ENCODE assay signal across 13 cellular contexts in the genomic region with DNA sequence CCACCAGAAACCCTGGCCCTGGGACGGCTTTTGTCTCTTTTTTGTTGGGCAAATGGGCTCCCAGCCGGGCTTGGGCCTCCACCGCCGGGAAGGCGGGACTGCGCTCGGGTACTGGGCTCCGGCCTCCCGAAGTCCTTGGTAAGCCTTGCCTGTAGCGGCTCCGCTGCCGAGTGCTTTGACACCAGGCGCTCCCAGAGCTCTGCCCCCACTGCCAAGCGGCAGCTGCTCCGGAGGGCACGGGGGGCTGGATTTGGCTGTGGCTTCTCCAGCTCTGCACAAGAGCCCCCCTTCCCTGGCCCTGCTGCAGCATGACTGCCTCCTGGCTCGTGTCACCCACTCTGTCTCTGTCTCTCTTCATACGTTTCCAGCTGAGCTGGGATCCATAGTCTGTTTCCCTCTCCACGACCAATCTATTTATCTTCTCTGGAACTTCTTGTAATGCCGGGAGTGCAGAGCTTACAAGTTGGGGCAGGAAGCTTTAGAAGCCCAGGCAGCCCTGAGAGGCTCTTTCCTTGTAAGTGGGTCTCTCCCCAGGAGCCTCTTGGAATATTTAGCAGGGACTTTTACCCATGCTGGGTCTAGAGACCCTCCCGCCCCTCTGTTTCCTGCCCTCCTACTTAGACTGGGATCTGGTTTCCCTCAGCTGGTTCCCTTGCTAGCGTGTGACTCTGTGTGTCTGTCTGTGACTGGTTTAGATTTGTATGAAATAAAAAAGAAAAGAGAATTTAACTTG.
DNase-seq lines count a peak whose midpoint lies in the region; ATAC-seq, FAIRE-seq and TF ChIP-seq lines count a peak whose summit lies in the region.
"Had no signal": no experiment of that assay in that cellular context is flagged by ENCODE, and none has a peak within 500 bp of the region (broad histone marks: within the 10 kb centered on the region; RNA-seq: fewer than 3 reads in every experiment).

No MANE protein-coding gene starts in this region.

- in situ Hi-C loops in K562 (cut with MboI) = loop anchor here (10.0 kb wide), 1 partner anchor 251 kb away; a partner anchor contains a TSS

- BruUV-seq in A673 (replicated peaks; lab: Mats Ljungman, UMichigan) (no TSS peak), K562 (replicated peaks; lab: Mats Ljungman, UMichigan) (no TSS peak)

- H3K4me1 ChIP-seq in A673 (ENCODE audit: insufficient read depth, low read length, poor library complexity, severe bottlenecking) (peaks cover 25% of the 10 kb centered on the region), K562 (replicated peaks in 1 of 2; ENCODE audit: control insufficient read depth in 2 of 2, insufficient read depth in 2 of 2, low read length in 2 of 2) (peaks cover 31 to 78% of the 10 kb centered on the region in 2 experiments), ovary (ENCODE audit: insufficient read depth) (peaks cover 4% of the 10 kb centered on the region)
- H3K4me1 ChIP-seq: uterus had no signal

- intact Hi-C loops in A673 (cut with micrococcal nuclease; ENCODE audit: unreplicated experiment) (no loop called here), K562 (cut with micrococcal nuclease) (no loop called here), ovary (cut with DNase I) (no loop called here)

- TF ChIP-seq CTCF in A673 (conservative IDR thresholded peaks at IDR 0.05; ENCODE audit: low read depth, low read length) (no peak), K562 (IDR thresholded peaks at IDR 0.05 in 2 of 3, conservative IDR thresholded peaks at IDR 0.05 in 1 of 3; ENCODE audit: insufficient read depth in 2 of 3, low read depth in 1 of 3, low read length in 3 of 3) (no peak), mesothelial cell of epicardium (IDR thresholded peaks at IDR 0.05; ENCODE audit: unreplicated experiment) (no peak), ovary (IDR thresholded peaks at IDR 0.05) (no peak)

- no peaks in the 10 kb centered on the region for H3K27me3 Mint-ChIP-seq in mesothelial cell of epicardium (ENCODE audit: low read depth)
- peaks cover 1% of the 10 kb centered on the region for H3K27me3 Mint-ChIP-seq in activated T-cell treated with anti-CD3 and anti-CD28 coated beads, Interleukin-2, amount 50 U/mL, for 24 hours

- no peaks in the 10 kb centered on the region; the same call in 2 of the 3 replicates for H3K79me2 ChIP-seq in K562 (ENCODE audit: control insufficient read depth, insufficient read depth, low read length)

- FAIRE-seq in K562 (lab: Jason Lieb, UNC) = peak; percentile 40

- no peak for ATAC-seq in K562
- no peak for ATAC-seq in GM18502 (IDR thresholded peaks at IDR 0.05; ENCODE audit: poor library complexity, unreplicated experiment)

- TF ChIP-seq POLR2A in K562 (conservative IDR thresholded peaks at IDR 0.05) (no peak), ovary (IDR thresholded peaks at IDR 0.05) (no peak)

- peaks cover 41% of the 10 kb centered on the region for H3K4me1 Mint-ChIP-seq in mesothelial cell of epicardium
- no peaks in the 10 kb centered on the region for H3K4me1 Mint-ChIP-seq in activated T-cell treated with anti-CD3 and anti-CD28 coated beads, Interleukin-2, amount 50 U/mL, for 24 hours (ENCODE audit: low read depth)

- H3K4me2 ChIP-seq in K562 (ENCODE audit: insufficient read depth, low read length) = no peak overlapping the region

- H3K36me3 Mint-ChIP-seq in mesothelial cell of epicardium = peaks cover 6% of the 10 kb centered on the region
- H3K36me3 Mint-ChIP-seq in activated T-cell treated with anti-CD3 and anti-CD28 coated beads, Interleukin-2, amount 50 U/mL, for 24 hours (ENCODE audit: low read depth) = no peaks in the 10 kb centered on the region

- H2AFZ ChIP-seq in K562 (ENCODE audit: low read depth, low read length) = no peak overlapping the region

- CTCF ChIA-PET in A673 (lab: Charles Lee) (interaction anchor here (0.9 kb wide), 1 partner anchor 25 kb away, joined by 3 read pairs; no protein-coding TSS in a partner anchor), K562 (lab: Yijun Ruan, JAX; ENCODE audit: low intra/inter-chr PET ratio) (no interaction called here)

- H4K20me1 ChIP-seq in K562 (replicated peaks; ENCODE audit: control insufficient read depth, insufficient read depth, low read length) = no peaks in the 10 kb centered on the region

- H3K27ac ChIP-seq in A673 (ENCODE audit: low read depth, low read length, poor library complexity, severe bottlenecking) (peak overlapping the region; percentile 51), K562 (ENCODE audit: extremely low read depth, low read depth, low read length) (no peak overlapping the region), ovary (no peak overlapping the region)
- H3K27ac ChIP-seq: spleen, uterus had no signal

- H3K9me1 ChIP-seq in K562 (ENCODE audit: control insufficient read depth, insufficient read depth, low read length) = no peaks in the 10 kb centered on the region

- peak overlapping the region in 1 of 2 experiments; percentile 38; a peak in 1 of 4 replicates for H3K9ac ChIP-seq in K562 (ENCODE audit: insufficient read depth in 1 of 2, low read depth in 2 of 2, low read length in 2 of 2)

- H3K36me3 ChIP-seq in A673 (ENCODE audit: insufficient read depth, low read length, poor library complexity, severe bottlenecking) (no peaks in the 10 kb centered on the region), K562 (ENCODE audit: control insufficient read depth, insufficient read depth, low read length) (no peaks in the 10 kb centered on the region), ovary (no peaks in the 10 kb centered on the region)
- H3K36me3 ChIP-seq: spleen, uterus had no signal

- no peak overlapping the region for H3K4me3 Mint-ChIP-seq in mesothelial cell of epicardium
- H3K4me3 Mint-ChIP-seq in activated T-cell treated with anti-CD3 and anti-CD28 coated beads, Interleukin-2, amount 50 U/mL, for 24 hours = no peak overlapping the region
- H3K4me3 Mint-ChIP-seq: dendritic cell treated with granulocyte-macrophage colony-stimulating factor and Interleukin-4, amounts not matched to agents 40 ng/mL and 50 ng/mL, for 4 days had no signal

- peaks cover 7% of the 10 kb centered on the region for H3K9me3 Mint-ChIP-seq in mesothelial cell of epicardium
- H3K9me3 Mint-ChIP-seq in activated T-cell treated with anti-CD3 and anti-CD28 coated beads, Interleukin-2, amount 50 U/mL, for 24 hours = no peaks in the 10 kb centered on the region
- H3K9me3 Mint-ChIP-seq: dendritic cell treated with granulocyte-macrophage colony-stimulating factor and Interleukin-4, amounts not matched to agents 40 ng/mL and 50 ng/mL, for 4 days had no signal

- H3K27me3 ChIP-seq in A673 (replicated peaks; ENCODE audit: insufficient read depth, low read depth, low read length, poor library complexity) (no peaks in the 10 kb centered on the region), K562 (ENCODE audit: control insufficient read depth in 2 of 2, insufficient read depth in 2 of 2, low read length in 2 of 2) (no peaks in the 10 kb centered on the region), ovary (no peaks in the 10 kb centered on the region)
- H3K27me3 ChIP-seq: uterus had no signal

- DNase-seq in A673 (ENCODE audit: low spot score) = peak; percentile 79
- DNase-seq in NCI-H1092 (lab: John Stamatoyannopoulos, UW) = peak; percentile 71
- no peak for DNase-seq in K562 (ENCODE audit: extremely low read depth in 1 of 4, low spot score in 3 of 4)
- DNase-seq in mesothelial cell of epicardium (ENCODE audit: low spot score in 2 of 2, unreplicated experiment in 2 of 2) = no peak
- DNase-seq in activated T-cell treated with anti-CD3 and anti-CD28 coated beads, Interleukin-2, amount 50 U/mL, for 24 hours = no peak
- no peak for DNase-seq in HT-29 (ENCODE audit: low spot score)
- DNase-seq in ovary = no peak
- DNase-seq: NCI-H748 treated with DMSO at 0.1 percent for 48 hours, SHP77, spleen, uterus had no signal

- H3K9me3 ChIP-seq in A673 (ENCODE audit: low read depth, low read length, poor library complexity, severe bottlenecking) = no peaks in the 10 kb centered on the region
- no peaks in the 10 kb centered on the region for H3K9me3 ChIP-seq in K562 (replicated peaks; ENCODE audit: control insufficient read depth, insufficient read depth, low read depth, low read length)
- H3K9me3 ChIP-seq in ovary = no peaks in the 10 kb centered on the region

- H3K27ac Mint-ChIP-seq in mesothelial cell of epicardium = peak overlapping the region; percentile 88
- H3K27ac Mint-ChIP-seq in activated T-cell treated with anti-CD3 and anti-CD28 coated beads, Interleukin-2, amount 50 U/mL, for 24 hours = no peak overlapping the region
- H3K27ac Mint-ChIP-seq: dendritic cell treated with granulocyte-macrophage colony-stimulating factor and Interleukin-4, amounts not matched to agents 40 ng/mL and 50 ng/mL, for 4 days had no signal

- POLR2A ChIA-PET in A673 (lab: Charles Lee; ENCODE audit: low non-redundant PET) (interaction anchor here (0.6 kb wide), 1 partner anchor 135 kb away, joined by 3 read pairs; no protein-coding TSS in a partner anchor), K562 (lab: Yijun Ruan, JAX) (interaction anchor here (0.5 to 1.4 kb wide), 3 partner anchors 11 to 219 kb away, joined by 3 to 5 read pairs (median 3); no protein-coding TSS in a partner anchor)

- no peak overlapping the region for H3K4me3 ChIP-seq in A673 (ENCODE audit: low read depth, low read length, poor library complexity, severe bottlenecking)
- H3K4me3 ChIP-seq in K562 = no peak overlapping the region
- no peak overlapping the region for H3K4me3 ChIP-seq in ovary
- H3K4me3 ChIP-seq: spleen, uterus had no signal

- no peak for TF ChIP-seq RAD21 in K562 (CRISPR knock-in tag; conservative IDR thresholded peaks at IDR 0.05 in 1 of 2, IDR thresholded peaks at IDR 0.05 in 1 of 2)

- TF ChIP-seq EP300 in K562 (IDR thresholded peaks at IDR 0.05; ENCODE audit: low read length) (no peak), ovary (IDR thresholded peaks at IDR 0.05) (no peak)

- WGBS in K562 (ENCODE audit: insufficient coverage, low coverage, missing lambda C conversion rate) = 73% methylated on average over 14 of the region's 22 CpGs
- 65 to 77% (median 75%) methylated on average over 21 to 22 of the region's 22 CpGs for WGBS in ovary, 3 donors

TF ChIP-seq in K562, 482 proteins besides CTCF, POLR2A, EP300 and RAD21 (continues in another document):
- TF ChIP-seq PML (IDR thresholded peaks at IDR 0.05; ENCODE audit: low read length) = no peak
- TF ChIP-seq ZBTB17 (CRISPR knock-in tag; IDR thresholded peaks at IDR 0.05) = no peak
- TF ChIP-seq MEF2D (tag; conservative IDR thresholded peaks at IDR 0.05; ENCODE audit: low read depth) = no peak
- no peak for TF ChIP-seq SRSF9 (IDR thresholded peaks at IDR 0.05; ENCODE audit: borderline replicate concordance, low read depth, low read length)
- no peak for TF ChIP-seq ZNF12 (CRISPR knock-in tag; IDR thresholded peaks at IDR 0.05)
- TF ChIP-seq MCM2 (IDR thresholded peaks at IDR 0.05; ENCODE audit: low read depth) = no peak
- no peak for TF ChIP-seq IFI16 (CRISPR knock-in tag; IDR thresholded peaks at IDR 0.05)
- TF ChIP-seq ASH1L (IDR thresholded peaks at IDR 0.05; ENCODE audit: borderline replicate concordance, low read depth, partially characterized antibody) = no peak
- TF ChIP-seq RBM22 (IDR thresholded peaks at IDR 0.05; ENCODE audit: low read depth, low read length, poor library complexity, severe bottlenecking) = no peak
- no peak for TF ChIP-seq SETDB1 (IDR thresholded peaks at IDR 0.05; ENCODE audit: low read length)
- TF ChIP-seq HIVEP1 (CRISPR knock-in tag; IDR thresholded peaks at IDR 0.05) = no peak
- TF ChIP-seq BRD9 (IDR thresholded peaks at IDR 0.05; ENCODE audit: low read depth, partially characterized antibody) = no peak

Comparison
In these comparisons a context has a peak if more than half of its experiments do, and no peak if none do; other contexts are left out.
1. DNase-seq: peak in A673 (single experiment) and NCI-H1092 (single experiment); none in K562 (0 of 4), mesothelial cell of epicardium (0 of 2), activated T-cell treated with anti-CD3 and anti-CD28 coated beads, Interleukin-2, amount 50 U/mL, for 24 hours (single experiment), HT-29 (single experiment) and ovary (0 of 5).